In the genomic region with DNA sequence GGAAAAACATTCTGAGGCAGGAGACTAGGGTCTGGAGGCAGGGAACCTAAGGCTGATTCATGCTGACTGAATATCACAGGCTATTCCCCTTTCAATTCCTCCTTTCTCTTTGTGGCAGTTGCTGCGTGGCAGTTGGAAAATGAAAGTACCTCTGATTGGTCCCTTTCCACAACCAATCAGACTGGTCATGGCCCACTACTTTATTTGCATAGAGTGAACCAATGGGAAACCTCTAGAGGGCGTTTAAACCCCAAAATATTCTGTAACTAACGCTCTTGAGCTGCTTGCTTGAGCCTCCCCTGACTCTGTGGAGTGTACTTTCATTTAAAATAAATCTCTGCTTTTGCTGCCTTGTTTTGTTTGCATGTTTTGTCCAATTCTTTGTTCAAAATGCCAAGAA, we compare ENCODE assay signal across 14 cellular contexts. TPM values are rescaled to one million over a fixed set of nuclear protein-coding genes. Genes with fewer than 3 reads are reported as not detected.
DNase-seq lines count a peak whose midpoint lies in the region; ATAC-seq and TF ChIP-seq lines count a peak whose summit lies in the region.
"Had no signal": no experiment of that assay in that cellular context is flagged by ENCODE, and none has a peak within 500 bp of the region (broad histone marks: within the 10 kb centered on the region; RNA-seq: fewer than 3 reads in every experiment).

No MANE protein-coding gene starts in this region.

- H3K9me3 ChIP-seq in H9 (ENCODE audit: control insufficient read depth, low read depth, low read length): peaks cover 7% of the 10 kb centered on the region
- H3K9me3 ChIP-seq: prostate gland, testis had no signal

- H3K18ac ChIP-seq in H9 (ENCODE audit: insufficient read length, low read depth, low read length): no peak overlapping the region

- DNase-seq in CD1c-positive myeloid dendritic cell (ENCODE audit: extremely low spot score): peak; percentile 52
- DNase-seq in H9: no peak
- DNase-seq in RPMI7951 (ENCODE audit: low read depth): peak; percentile 70
- peak; percentile 26 for DNase-seq in fibroblast of villous mesenchyme (ENCODE audit: low read depth)
- no peak for DNase-seq in NCI-H1105 treated with DMSO at 0.1 percent for 48 hours (lab: John Stamatoyannopoulos, UW)
- no peak for DNase-seq in coronary artery (ENCODE audit: low spot score)
- DNase-seq: activated CD4-positive, alpha-beta T cell treated with anti-CD3 and anti-CD28 coated beads for 48 hours; activated T-cell treated with anti-CD3 and anti-CD28 coated beads, Interleukin-2, amount 50 U/mL, for 4 hours; testis had no signal

- no peak overlapping the region for H3K27ac ChIP-seq in H9 (ENCODE audit: insufficient read length, low read depth, low read length)
- H3K27ac ChIP-seq in coronary artery: no peak overlapping the region
- H3K27ac ChIP-seq: prostate gland, testis had no signal

- H2BK15ac ChIP-seq in H9 (ENCODE audit: low read depth, low read length): no peak overlapping the region

- no peaks in the 10 kb centered on the region for H4K20me1 ChIP-seq in H9 (ENCODE audit: control insufficient read depth, insufficient read depth, insufficient read length)

- H3K23me2 ChIP-seq in H9 (ENCODE audit: insufficient read length, low read depth, low read length, poor library complexity, severe bottlenecking): no peaks in the 10 kb centered on the region

- peaks cover 0 to 12% (median 8%) of the 10 kb centered on the region in 3 experiments for H3K36me3 Mint-ChIP-seq in H9 (ENCODE audit: insufficient read depth in 1 of 3, low read depth in 3 of 3)

- no peak overlapping the region for H3K14ac ChIP-seq in H9 (ENCODE audit: insufficient read depth, low read length)

- no peak overlapping the region for H2BK120ac ChIP-seq in H9 (ENCODE audit: low read depth, low read length, poor library complexity, severe bottlenecking)

- no peak overlapping the region for H2BK5ac ChIP-seq in H9 (ENCODE audit: insufficient read length, low read length)

- no peak overlapping the region for H4K8ac ChIP-seq in H9 (replicated peaks; ENCODE audit: insufficient read length, low read depth, low read length)

- no peaks in the 10 kb centered on the region for H3K79me1 ChIP-seq in H9 (ENCODE audit: insufficient read depth, low read depth, low read length, poor library complexity, severe bottlenecking)

- no peak overlapping the region for H4K5ac ChIP-seq in H9 (ENCODE audit: insufficient read length, low read depth, low read length)

- H3K27ac Mint-ChIP-seq in H9: no peak overlapping the region
- H3K27ac Mint-ChIP-seq: IgD-negative memory B cell; T-helper 1 cell treated with Interleukin-12 subunit alpha and Interleukin-12 subunit beta and Interleukin-4 antibody, amounts not matched to agents 30 μg/mL and 1 μg/mL, for 36 hours had no signal

- peaks cover 4% of the 10 kb centered on the region for H3K27me3 Mint-ChIP-seq in H9 (ENCODE audit: low read depth)

- no peak overlapping the region for H3T11ph ChIP-seq in H9 (ENCODE audit: low read length)

- H3K23ac ChIP-seq in H9 (ENCODE audit: insufficient read length, low read depth, low read length): no peak overlapping the region

- no peak overlapping the region for H3K9ac ChIP-seq in H9 (ENCODE audit: extremely low read depth, insufficient read length, low read length)

- no peak overlapping the region for H2AFZ ChIP-seq in H9 (ENCODE audit: low read length)

- H3K4me3 Mint-ChIP-seq in H9: no peak overlapping the region
- H3K4me3 Mint-ChIP-seq: activated T-cell treated with anti-CD3 and anti-CD28 coated beads, Interleukin-2, amount 50 U/mL, for 4 hours; IgD-negative memory B cell; T-helper 1 cell treated with Interleukin-12 subunit alpha and Interleukin-12 subunit beta and Interleukin-4 antibody, amounts not matched to agents 30 μg/mL and 1 μg/mL, for 36 hours had no signal

- H2BK20ac ChIP-seq in H9 (ENCODE audit: low read depth, low read length, poor library complexity, severe bottlenecking): no peak overlapping the region

- no CpG with 5 or more reads among the region's 3 CpGs for WGBS in H9 (ENCODE audit: extremely low coverage, insufficient read length, low lambda C conversion rate)

- no peaks in the 10 kb centered on the region for H3K4me1 ChIP-seq in H9 (ENCODE audit: insufficient read depth, low read length)
- H3K4me1 ChIP-seq: prostate gland, testis had no signal

- TF ChIP-seq CTCF in H9 (conservative IDR thresholded peaks at IDR 0.05) (peak; percentile 20; the same call in 1 of the 3 replicates), fibroblast of villous mesenchyme (IDR thresholded peaks at IDR 0.05; ENCODE audit: insufficient read depth, low read depth, low read length) (no peak), coronary artery (IDR thresholded peaks at IDR 0.05) (no peak)

- H2BK12ac ChIP-seq in H9 (ENCODE audit: insufficient read length, low read depth, low read length): no peak overlapping the region

- H4K91ac ChIP-seq in H9 (ENCODE audit: insufficient read length, low read depth, low read length): no peak overlapping the region

- no peak for ATAC-seq in GM18868 (IDR thresholded peaks at IDR 0.05; ENCODE audit: unreplicated experiment)
- ATAC-seq: activated T-cell treated with anti-CD3 and anti-CD28 coated beads, Interleukin-2, amount 50 U/mL, for 4 hours had no signal

- no peak overlapping the region for H3K4ac ChIP-seq in H9 (ENCODE audit: low read depth, low read length)

- no peak overlapping the region for H2AK5ac ChIP-seq in H9 (ENCODE audit: insufficient read length, low read length)

- no peaks in the 10 kb centered on the region for H3K79me2 ChIP-seq in H9 (ENCODE audit: insufficient read depth, low read length)

- H3K56ac ChIP-seq in H9 (ENCODE audit: insufficient read length, low read depth, low read length): no peak overlapping the region

- H3K4me3 ChIP-seq in fibroblast of villous mesenchyme (ENCODE audit: low read depth, low read length): no peak overlapping the region
- no peak overlapping the region for H3K4me3 ChIP-seq in coronary artery
- H3K4me3 ChIP-seq: prostate gland, testis had no signal

- H3K4me1 Mint-ChIP-seq in H9: no peaks in the 10 kb centered on the region

- no peaks in the 10 kb centered on the region for H3K27me3 ChIP-seq in H9 (ENCODE audit: insufficient read depth, low read length)
- H3K27me3 ChIP-seq: testis had no signal

- H3K9me3 Mint-ChIP-seq in H9: peaks cover 36 to 41% of the 10 kb centered on the region in 2 experiments

- H3K4me2 ChIP-seq in H9 (ENCODE audit: insufficient read depth, insufficient read length, low read length): no peak overlapping the region

RNA-seq across cellular contexts. Expression of gene VN1R5, which starts 27.7 kb away (rescaled TPM):
- total RNA-seq in H9 (2021): not detected in 2 replicates
- not detected in 2 replicates for total RNA-seq in RPMI7951 (2014; rRNA removed; shearing (Covaris generic))
- not detected in 2 replicates for total RNA-seq in fibroblast of villous mesenchyme
- total RNA-seq: activated T-cell treated with anti-CD3 and anti-CD28 coated beads, Interleukin-2, amount 50 U/mL, for 4 hours; dermis microvascular lymphatic vessel endothelial cell; testis had no signal

RNA-seq across cellular contexts. Expression of gene ZNF124, which starts 56.3 kb away (rescaled TPM):
- total RNA-seq in H9 (2021) (50.6 and 50.9 TPM in 2 replicates), fibroblast of villous mesenchyme (26.4 and 43.2 TPM in 2 replicates)
- 16.1 and 17.2 TPM in 2 replicates for total RNA-seq in RPMI7951 (2014; rRNA removed; shearing (Covaris generic))

Comparison
In these comparisons a context has a peak if more than half of its experiments do, and no peak if none do; other contexts are left out.
1. DNase-seq: peak in CD1c-positive myeloid dendritic cell (single experiment), RPMI7951 (single experiment) and fibroblast of villous mesenchyme (single experiment); none in H9 (single experiment), NCI-H1105 treated with DMSO at 0.1 percent for 48 hours (single experiment) and coronary artery (single experiment).